ENCODE assay signal across 8 cellular contexts in the genomic region with DNA sequence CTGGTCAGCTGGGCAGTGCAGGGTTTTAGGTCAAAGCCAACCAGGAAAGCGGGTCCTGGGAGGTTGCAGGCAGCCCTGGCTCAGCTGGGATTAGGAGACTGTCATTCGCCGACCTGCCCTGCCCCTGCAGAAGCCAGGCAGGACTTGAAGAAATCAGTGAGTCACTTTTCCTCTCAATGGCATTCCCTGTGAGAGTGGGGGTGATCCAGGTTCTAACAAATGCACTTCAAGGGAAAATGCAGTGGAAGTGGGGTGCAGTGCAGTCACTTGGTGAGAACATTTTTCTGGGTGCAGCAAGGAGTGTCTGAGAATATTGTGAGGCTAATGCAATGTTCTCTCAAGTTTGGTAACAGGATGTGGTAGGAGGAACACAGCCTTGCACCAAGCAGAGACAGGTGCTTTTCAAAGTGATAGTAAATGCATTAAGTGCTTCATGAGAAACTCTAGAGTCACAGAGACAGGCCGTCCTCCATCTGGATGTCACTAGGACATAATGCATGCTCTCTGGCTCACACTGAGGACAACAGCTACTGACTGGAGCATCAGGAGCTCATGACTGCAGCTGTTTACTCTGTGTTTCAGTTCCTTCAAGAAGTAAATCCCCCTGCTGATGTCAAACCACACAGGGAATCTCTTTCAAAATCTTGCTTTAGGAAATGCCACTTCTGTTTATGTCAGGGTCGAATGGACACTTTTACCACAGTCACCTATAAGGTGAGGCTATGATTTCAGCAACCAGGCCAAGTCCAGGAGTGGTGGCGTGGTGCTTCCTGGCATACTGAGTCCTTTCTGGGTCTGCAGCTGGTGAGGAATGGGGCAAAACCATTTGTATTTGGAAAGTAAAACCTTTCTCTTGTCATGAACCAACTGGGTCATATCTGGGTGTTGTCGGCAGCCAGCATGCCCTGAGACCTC. TPM values are rescaled to one million over a fixed set of nuclear protein-coding genes. Genes with fewer than 3 reads are reported as not detected.
A peak's percentile ranks its signal among the peaks of the same experiment; 100 is the strongest.
DNase-seq lines count a peak whose midpoint lies in the region; ATAC-seq and TF ChIP-seq lines count a peak whose summit lies in the region.

No MANE protein-coding gene starts in this region.

- H3K27me3 ChIP-seq in esophagus squamous epithelium (no peaks in the 10 kb centered on the region), vagina (no peaks in the 10 kb centered on the region)

- DNase-seq in Ammon's horn (ENCODE audit: low spot score) (peak; percentile 64), RPMI8226 (peak; percentile 86), esophagus squamous epithelium (lab: John Stamatoyannopoulos, UW) (no peak), vagina (ENCODE audit: extremely low spot score in 2 of 2) (no peak), NCI-H774 (lab: John Stamatoyannopoulos, UW) (no peak), coronary artery (ENCODE audit: low spot score) (no peak)

- H3K4me3 ChIP-seq in esophagus squamous epithelium (no peak overlapping the region), vagina (no peak overlapping the region), coronary artery (no peak overlapping the region)

- TF ChIP-seq CTCF in esophagus squamous epithelium (IDR thresholded peaks at IDR 0.05) (peak in 1 of 6 experiments; percentile 9), vagina (IDR thresholded peaks at IDR 0.05) (no peak), coronary artery (IDR thresholded peaks at IDR 0.05) (no peak)

- H3K9me3 ChIP-seq in esophagus squamous epithelium (no peaks in the 10 kb centered on the region), vagina (no peaks in the 10 kb centered on the region)

- peak in 1 of 4 donors; percentile 50 for TF ChIP-seq POLR2A in esophagus squamous epithelium (IDR thresholded peaks at IDR 0.05)
- no peak for TF ChIP-seq POLR2A in vagina (IDR thresholded peaks at IDR 0.05)

- ATAC-seq in GM18867 (IDR thresholded peaks at IDR 0.05; ENCODE audit: unreplicated experiment) (peak; percentile 87), HG02973 (IDR thresholded peaks at IDR 0.05; ENCODE audit: unreplicated experiment) (peak; percentile 83)

- 34 to 57% methylated on average over 4 to 5 of the region's 7 CpGs for WGBS in esophagus squamous epithelium, 2 donors

- H3K4me1 ChIP-seq in esophagus squamous epithelium (peaks cover 10 to 32% (median 27%) of the 10 kb centered on the region in 3 donors), vagina (peaks cover 9% of the 10 kb centered on the region)

- H3K27ac ChIP-seq in esophagus squamous epithelium (peak overlapping the region; percentile 69 to 87 (median 79)), vagina (peak overlapping the region; percentile 18), coronary artery (peak overlapping the region in 1 of 2 donors; percentile 71)

- intact Hi-C loops in esophagus squamous epithelium (cut with DNase I), result no loop called here
- intact Hi-C loops in vagina (cut with DNase I), result no loop called here

- H3K36me3 ChIP-seq in esophagus squamous epithelium (no peaks in the 10 kb centered on the region), vagina (no peaks in the 10 kb centered on the region)

RNA-seq across cellular contexts. Expression of a gene that starts 16.7 kb away (rescaled TPM):
- 10 to 100 TPM in 2 of 4 donors, 1 to 10 TPM in 2; 5.7 to 12.1 (median 10.7) TPM for total RNA-seq in esophagus squamous epithelium
- total RNA-seq in vagina, result 4.9 TPM

RNA-seq across cellular contexts. Expression of a gene that starts 59.2 kb away (rescaled TPM):
- total RNA-seq in esophagus squamous epithelium (100 to 1,000 TPM in 1 of 4 donors, 10 to 100 TPM in 3; 53.5 to 148 (median 70.3) TPM), vagina (46.9 TPM)

Comparison
In these comparisons a context has a peak if more than half of its experiments do, and no peak if none do; other contexts are left out.
1. DNase-seq: peak in Ammon's horn (single experiment) and RPMI8226 (single experiment); none in esophagus squamous epithelium (single experiment), vagina (0 of 2), NCI-H774 (single experiment) and coronary artery (single experiment).